Comparison of ENCODE assay signal across 35 cellular contexts in genomic region chrX:132353430-132353829, GRCh38.
"Had no signal": no experiment of that assay in that cellular context is flagged by ENCODE, and none has a peak within 500 bp of the region (broad histone marks: within the 10 kb centered on the region; RNA-seq: fewer than 3 reads in every experiment).

No MANE protein-coding gene starts in this region.

- DNase-seq: MG63, MM.1S, MV-4-11, NCI-H1048, NCI-H1092, NCI-H1092 treated with DMSO at 0.1 percent for 48 hours, NCI-H1105, NCI-H1105 treated with DMSO at 0.1 percent for 48 hours, NCI-H1417, NCI-H1417 treated with DMSO at 0.1 percent for 48 hours, NCI-H1436, NCI-H1436 treated with DMSO at 0.1 percent for 48 hours, NCI-H146, NCI-H1694, NCI-H1694 treated with DMSO at 0.1 percent for 48 hours, NCI-H187, NCI-H187 treated with DMSO at 0.1 percent for 48 hours, NCI-H1930, NCI-H2029, NCI-H2029 treated with DMSO at 0.1 percent for 48 hours, NCI-H2081, NCI-H2081 treated with DMSO at 0.1 percent for 48 hours, NCI-H2107, NCI-H2171, NCI-H2171 treated with DMSO at 0.1 percent for 48 hours, NCI-H2227 treated with DMSO at 0.1 percent for 48 hours, NCI-H226, NCI-H345, NCI-H446, NCI-H446 treated with DMSO at 0.1 percent for 48 hours, NCI-H510A, NCI-H510A treated with DMSO at 0.1 percent for 48 hours, NCI-H524, NCI-H524 treated with DMSO at 0.1 percent for 48 hours, NCI-H526 had no signal

- H3K27me3 ChIP-seq: MG63 had no signal

- H3K9me3 ChIP-seq: MG63 had no signal

- H3K36me3 ChIP-seq: MG63 had no signal

- H3K4me3 ChIP-seq: MG63 had no signal
